In genomic region chr19:48403606-48404005, GRCh38 we compare ENCODE assay signal across 6 cellular contexts. TPM values are rescaled to one million over a fixed set of nuclear protein-coding genes. Genes with fewer than 3 reads are reported as not detected.
DNase-seq lines count a peak whose midpoint lies in the region; FAIRE-seq and TF ChIP-seq lines count a peak whose summit lies in the region.

No MANE protein-coding gene starts in this region.

- CTCF ChIA-PET in activated CD4-positive, alpha-beta T cell treated with anti-CD3 and anti-CD28 coated beads, Interleukin-2, amount 10 ng/mL, durations not matched to agents 7 days and 5 days (lab: Charles Lee), result interaction anchor here (0.6 to 4.9 kb wide), 6 partner anchors 9 to 48 kb away, joined by 3 to 25 read pairs (median 3); partner anchors contain the start of gene KDELR1

- TF ChIP-seq CTCF in GM12865 (IDR thresholded peaks at IDR 0.05; ENCODE audit: insufficient read depth, low read depth, low read length, missing control alignments), result no peak
- no peak for TF ChIP-seq CTCF in kidney (IDR thresholded peaks at IDR 0.05; ENCODE audit: borderline replicate concordance, extremely low read depth, insufficient read depth)
- no peak for TF ChIP-seq CTCF in smooth muscle cell (IDR thresholded peaks at IDR 0.05; ENCODE audit: borderline replicate concordance, insufficient read depth, poor library complexity, severe bottlenecking)

- H3K9ac ChIP-seq in kidney (ENCODE audit: low read length in 2 of 2) (no peak overlapping the region), smooth muscle cell (ENCODE audit: low read depth) (no peak overlapping the region)

- H3K79me2 ChIP-seq in smooth muscle cell (ENCODE audit: low read depth), result peaks cover 14% of the 10 kb centered on the region

- peak overlapping the region; percentile 67 for H3K27ac Mint-ChIP-seq in activated CD4-positive, alpha-beta T cell treated with anti-CD3 and anti-CD28 coated beads, Interleukin-2, amount 10 ng/mL, durations not matched to agents 7 days and 5 days

- H2AFZ ChIP-seq in smooth muscle cell (ENCODE audit: low read depth), result no peak overlapping the region

- no peak for FAIRE-seq in kidney (lab: Jason Lieb, UNC)

- H3K27me3 ChIP-seq in smooth muscle cell (ENCODE audit: low read depth), result no peaks in the 10 kb centered on the region

- H3K27ac ChIP-seq in kidney (ENCODE audit: low read depth in 2 of 2, low read length in 2 of 2), result no peak overlapping the region
- H3K27ac ChIP-seq in smooth muscle cell (ENCODE audit: low read depth), result no peak overlapping the region

- peaks cover 17% of the 10 kb centered on the region for H3K27me3 Mint-ChIP-seq in activated CD4-positive, alpha-beta T cell treated with anti-CD3 and anti-CD28 coated beads, Interleukin-2, amount 10 ng/mL, durations not matched to agents 7 days and 5 days

- H3K36me3 ChIP-seq in kidney (ENCODE audit: control insufficient read depth in 1 of 2, insufficient read depth in 2 of 2, low read length in 2 of 2) (no peaks in the 10 kb centered on the region), smooth muscle cell (ENCODE audit: low read depth) (no peaks in the 10 kb centered on the region)

- no peaks in the 10 kb centered on the region for H3K9me3 Mint-ChIP-seq in activated CD4-positive, alpha-beta T cell treated with anti-CD3 and anti-CD28 coated beads, Interleukin-2, amount 10 ng/mL, durations not matched to agents 7 days and 5 days

- no peak overlapping the region for H3K4me3 Mint-ChIP-seq in activated CD4-positive, alpha-beta T cell treated with anti-CD3 and anti-CD28 coated beads, Interleukin-2, amount 10 ng/mL, durations not matched to agents 7 days and 5 days

- H3K4me1 Mint-ChIP-seq in activated CD4-positive, alpha-beta T cell treated with anti-CD3 and anti-CD28 coated beads, Interleukin-2, amount 10 ng/mL, durations not matched to agents 7 days and 5 days, result peaks cover 19% of the 10 kb centered on the region

- no peak overlapping the region for H3K4me3 ChIP-seq in GM12865 (ENCODE audit: low read depth, low read length)
- H3K4me3 ChIP-seq in kidney (ENCODE audit: low read length in 2 of 2), result no peak overlapping the region
- H3K4me3 ChIP-seq in smooth muscle cell, result no peak overlapping the region

- H4K20me1 ChIP-seq in smooth muscle cell (ENCODE audit: low read depth), result peaks cover 7% of the 10 kb centered on the region

- H3K4me2 ChIP-seq in smooth muscle cell, result no peak overlapping the region

- H3K4me1 ChIP-seq in kidney (ENCODE audit: control insufficient read depth in 1 of 2, insufficient read depth in 1 of 2, low read depth in 1 of 2, low read length in 2 of 2) (peaks cover 0 to 2% of the 10 kb centered on the region in 2 donors), smooth muscle cell (ENCODE audit: low read depth) (no peaks in the 10 kb centered on the region)

- peak; percentile 84 for DNase-seq in GM12865 (ENCODE audit: low read depth)
- DNase-seq in HT1080 (ENCODE audit: low read depth), result peak; percentile 68
- peak; percentile 65 for DNase-seq in activated CD4-positive, alpha-beta T cell treated with anti-CD3 and anti-CD28 coated beads, Interleukin-2, amount 10 ng/mL, durations not matched to agents 7 days and 5 days
- DNase-seq in kidney, result peak; percentile 68
- DNase-seq in smooth muscle cell (lab: John Stamatoyannopoulos, UW; ENCODE audit: unreplicated experiment), result no peak
- no peak for DNase-seq in cortex of kidney (lab: John Stamatoyannopoulos, UW)

- H3K9me3 ChIP-seq in kidney (ENCODE audit: control insufficient read depth in 1 of 2, low read length in 2 of 2), result peaks cover 0 to 4% of the 10 kb centered on the region in 2 donors
- no peaks in the 10 kb centered on the region for H3K9me3 ChIP-seq in smooth muscle cell (replicated peaks; ENCODE audit: low read depth)

- H3F3A ChIP-seq in smooth muscle cell (ENCODE audit: low read depth), result peaks cover 7% of the 10 kb centered on the region

- intact Hi-C loops in kidney (cut with DNase I), result no loop called here

- peaks cover 3% of the 10 kb centered on the region for H3K36me3 Mint-ChIP-seq in activated CD4-positive, alpha-beta T cell treated with anti-CD3 and anti-CD28 coated beads, Interleukin-2, amount 10 ng/mL, durations not matched to agents 7 days and 5 days (ENCODE audit: low read depth)

- POLR2A ChIA-PET in activated CD4-positive, alpha-beta T cell treated with anti-CD3 and anti-CD28 coated beads, Interleukin-2, amount 10 ng/mL, durations not matched to agents 7 days and 5 days (lab: Charles Lee), result no interaction called here

- WGBS in smooth muscle cell (ENCODE audit: low lambda C conversion rate), result 48% methylated on average over 3 of the region's 3 CpGs

RNA-seq across cellular contexts. Expression of gene GRIN2D, which starts 10.1 kb away (rescaled TPM):
- 0.20 and 0.21 TPM in 2 replicates for total RNA-seq in HT1080 (2014; rRNA removed; shearing (Covaris generic))
- 0.11 and 0.21 TPM in 2 replicates for polyA plus RNA-seq in HT1080 (2015; cell fraction: cytosol; rRNA removed)
- polyA plus RNA-seq in HT1080 (2015; cell fraction: nucleus; rRNA removed), result 0.20 and 0.31 TPM in 2 replicates
- under 1 TPM; 0.04 to 0.20 TPM for total RNA-seq in activated CD4-positive, alpha-beta T cell treated with anti-CD3 and anti-CD28 coated beads, Interleukin-2, amount 10 ng/mL, durations not matched to agents 7 days and 5 days
- total RNA-seq in kidney, result 0.54 TPM
- 0.13 TPM for polyA plus RNA-seq in kidney (ENCODE audit: insufficient read depth, low read depth, low replicate concordance)
- total RNA-seq in smooth muscle cell, result 3.5 and 4.0 TPM in 2 replicates
- 10.7 and 12.7 TPM in 2 replicates for polyA plus RNA-seq in smooth muscle cell

RNA-seq across cellular contexts. Expression of gene KDELR1, which starts 12.3 kb away (rescaled TPM):
- 67.7 and 115 TPM in 2 replicates for total RNA-seq in HT1080 (2014; rRNA removed; shearing (Covaris generic))
- polyA plus RNA-seq in HT1080 (2015; cell fraction: cytosol; rRNA removed), result 200 and 213 TPM in 2 replicates
- 141 and 148 TPM in 2 replicates for polyA plus RNA-seq in HT1080 (2015; cell fraction: nucleus; rRNA removed)
- 10 to 100 TPM; 69.6 to 81.6 TPM for total RNA-seq in activated CD4-positive, alpha-beta T cell treated with anti-CD3 and anti-CD28 coated beads, Interleukin-2, amount 10 ng/mL, durations not matched to agents 7 days and 5 days
- total RNA-seq in kidney (169 TPM), smooth muscle cell (203 and 239 TPM in 2 replicates)
- polyA plus RNA-seq in kidney (ENCODE audit: insufficient read depth, low read depth, low replicate concordance) (204 TPM), smooth muscle cell (296 and 315 TPM in 2 replicates)

RNA-seq across cellular contexts. Expression of gene SYNGR4, which starts 39.4 kb away (rescaled TPM):
- not detected in 2 replicates for total RNA-seq in HT1080 (2014; rRNA removed; shearing (Covaris generic))
- not detected in 2 replicates for polyA plus RNA-seq in HT1080 (2015; cell fraction: cytosol; rRNA removed)
- not detected in 2 replicates for polyA plus RNA-seq in HT1080 (2015; cell fraction: nucleus; rRNA removed)
- total RNA-seq in activated CD4-positive, alpha-beta T cell treated with anti-CD3 and anti-CD28 coated beads, Interleukin-2, amount 10 ng/mL, durations not matched to agents 7 days and 5 days, result not detected
- total RNA-seq in kidney (not detected), smooth muscle cell (not detected in 2 replicates)
- polyA plus RNA-seq in kidney (ENCODE audit: insufficient read depth, low read depth, low replicate concordance) (not detected), smooth muscle cell (0.98 TPM in 1 of 2 replicates, not detected in the other)

RNA-seq across cellular contexts. Expression of gene TMEM143, which starts 39.9 kb away (rescaled TPM):
- 5.1 and 6.1 TPM in 2 replicates for total RNA-seq in HT1080 (2014; rRNA removed; shearing (Covaris generic))
- polyA plus RNA-seq in HT1080 (2015; cell fraction: cytosol; rRNA removed), result 5.5 and 7.8 TPM in 2 replicates
- polyA plus RNA-seq in HT1080 (2015; cell fraction: nucleus; rRNA removed), result 26.5 and 32.2 TPM in 2 replicates
- 10 to 100 TPM; 19.0 to 21.7 TPM for total RNA-seq in activated CD4-positive, alpha-beta T cell treated with anti-CD3 and anti-CD28 coated beads, Interleukin-2, amount 10 ng/mL, durations not matched to agents 7 days and 5 days
- total RNA-seq in kidney, result 9.2 TPM
- 15.7 TPM for polyA plus RNA-seq in kidney (ENCODE audit: insufficient read depth, low read depth, low replicate concordance)
- 3.0 and 3.8 TPM in 2 replicates for total RNA-seq in smooth muscle cell
- polyA plus RNA-seq in smooth muscle cell, result 11.2 and 18.7 TPM in 2 replicates

RNA-seq across cellular contexts. Expression of gene GRWD1, which starts 42.2 kb away (rescaled TPM):
- total RNA-seq in HT1080 (2014; rRNA removed; shearing (Covaris generic)), result 97.2 and 113 TPM in 2 replicates
- polyA plus RNA-seq in HT1080 (2015; cell fraction: cytosol; rRNA removed), result 51.1 and 64.3 TPM in 2 replicates
- 54.8 and 56.9 TPM in 2 replicates for polyA plus RNA-seq in HT1080 (2015; cell fraction: nucleus; rRNA removed)
- total RNA-seq in activated CD4-positive, alpha-beta T cell treated with anti-CD3 and anti-CD28 coated beads, Interleukin-2, amount 10 ng/mL, durations not matched to agents 7 days and 5 days, result 10 to 100 TPM; 31.0 to 35.2 TPM
- total RNA-seq in kidney (34.0 TPM), smooth muscle cell (11.7 and 22.1 TPM in 2 replicates)
- polyA plus RNA-seq in kidney (ENCODE audit: insufficient read depth, low read depth, low replicate concordance) (19.0 TPM), smooth muscle cell (23.6 and 25.7 TPM in 2 replicates)

Comparison
In these comparisons a context has a peak if more than half of its experiments do, and no peak if none do; other contexts are left out.
1. DNase-seq: peak in GM12865 (single experiment), HT1080 (single experiment), activated CD4-positive, alpha-beta T cell treated with anti-CD3 and anti-CD28 coated beads, Interleukin-2, amount 10 ng/mL, durations not matched to agents 7 days and 5 days (single experiment) and kidney (single experiment); none in smooth muscle cell (single experiment) and cortex of kidney (single experiment).